19 cellular contexts compared by ENCODE assay signal in genomic region chr20:51034461-51034860, GRCh38. TPM values are rescaled to one million over a fixed set of nuclear protein-coding genes. Genes with fewer than 3 reads are reported as not detected.
DNase-seq lines count a peak whose midpoint lies in the region; ATAC-seq, FAIRE-seq and TF ChIP-seq lines count a peak whose summit lies in the region.
"Had no signal": no experiment of that assay in that cellular context is flagged by ENCODE, and none has a peak within 500 bp of the region (broad histone marks: within the 10 kb centered on the region; RNA-seq: fewer than 3 reads in every experiment).

No MANE protein-coding gene starts in this region.

- TF ChIP-seq POLR2A in A549 (IDR thresholded peaks at IDR 0.05; ENCODE audit: low read length) = no peak

- peaks cover 26% of the 10 kb centered on the region for H3K4me1 ChIP-seq in A549
- peaks cover 18% of the 10 kb centered on the region for H3K4me1 ChIP-seq in SJCRH30
- H3K4me1 ChIP-seq: heart left ventricle had no signal

- CTCF ChIA-PET in A549 (lab: Yijun Ruan, JAX) = interaction anchor here (0.7 to 3.7 kb wide), 10 partner anchors 8 to 273 kb away, joined by 3 to 15 read pairs (median 3); partner anchors contain the start of gene ADNP

- H3K4me3 ChIP-seq in A549 (no peak overlapping the region), SJCRH30 (no peak overlapping the region), fibroblast of the aortic adventitia (ENCODE audit: low read depth, low read length) (no peak overlapping the region)
- H3K4me3 ChIP-seq: dorsolateral prefrontal cortex, heart left ventricle had no signal

- peak overlapping the region; percentile 45; the same call in 1 of the 3 replicates for H3K4me2 ChIP-seq in A549

- no peak for TF ChIP-seq EP300 in A549 (IDR thresholded peaks at IDR 0.05)

- TF ChIP-seq CTCF in A549 (IDR thresholded peaks at IDR 0.05) (no peak), fibroblast of the aortic adventitia (IDR thresholded peaks at IDR 0.05; ENCODE audit: insufficient read depth, low read length) (no peak)

- no peak for FAIRE-seq in A549 (lab: Jason Lieb, UNC)
- FAIRE-seq: bronchial epithelial cell, G401.6, GM12892 had no signal

- POLR2A ChIA-PET in A549 (lab: Yijun Ruan, JAX) = no interaction called here

- WGBS in A549 (ENCODE audit: missing lambda C conversion rate) = 89% methylated on average over 2 of the region's 2 CpGs

- H3K9me3 ChIP-seq in A549 = peaks cover 6% of the 10 kb centered on the region; the same call in 2 of the 3 replicates
- no peaks in the 10 kb centered on the region for H3K9me3 ChIP-seq in SJCRH30 (replicated peaks)
- H3K9me3 ChIP-seq: heart left ventricle had no signal

- H3K36me3 ChIP-seq in SJCRH30 = no peaks in the 10 kb centered on the region
- H3K36me3 ChIP-seq: heart left ventricle had no signal

- DNase-seq in A549 (ENCODE audit: low read depth in 1 of 2, low spot score in 1 of 2) (no peak), EL (peak; percentile 11), SJCRH30 (peak in 1 of 2 experiments; percentile 31), fibroblast of the aortic adventitia (ENCODE audit: low read depth) (peak; percentile 20), GF-D8 (lab: John Stamatoyannopoulos, UW) (no peak), NCI-H1417 (lab: John Stamatoyannopoulos, UW) (no peak), GM19238 (ENCODE audit: insufficient read length, low spot score) (no peak)
- DNase-seq in stimulated activated CD4-positive, alpha-beta T cell treated with anti-CD3 and anti-CD28 coated beads, Interleukin-4, amount 100 ng/mL, for 4 hours = no peak
- DNase-seq: activated CD8-positive, alpha-beta T cell treated with anti-CD3 and anti-CD28 coated beads, Interleukin-2, amount 10 ng/mL, durations not matched to agents 7 days and 5 days; activated T-cell treated with anti-CD3 and anti-CD28 coated beads, Interleukin-2, amount 50 U/mL, for 48 hours; NCI-H1092; NCI-H2107; retina; T-cell had no signal

- no peak for TF ChIP-seq RAD21 in A549 (conservative IDR thresholded peaks at IDR 0.05 in 1 of 2, IDR thresholded peaks at IDR 0.05 in 1 of 2)

- no peaks in the 10 kb centered on the region for H3K27me3 ChIP-seq in SJCRH30

- ATAC-seq in A549 = no peak
- ATAC-seq: activated CD8-positive, alpha-beta T cell treated with anti-CD3 and anti-CD28 coated beads, Interleukin-2, amount 10 ng/mL, durations not matched to agents 7 days and 5 days; T-cell had no signal

- H3K27ac ChIP-seq in A549 = peak overlapping the region; percentile 87 to 91
- peak overlapping the region; percentile 43 for H3K27ac ChIP-seq in SJCRH30
- H3K27ac ChIP-seq: heart left ventricle had no signal

TF ChIP-seq in A549, 52 proteins besides CTCF, POLR2A, EP300 and RAD21:
- no peak for TF ChIP-seq CHD2 (IDR thresholded peaks at IDR 0.05; ENCODE audit: low read length, partially characterized antibody)
- TF ChIP-seq MAX (IDR thresholded peaks at IDR 0.05) = no peak
- TF ChIP-seq HOXB13 (CRISPR knock-in tag; IDR thresholded peaks at IDR 0.05; ENCODE audit: low read depth) = no peak
- TF ChIP-seq EHF (CRISPR knock-in tag; IDR thresholded peaks at IDR 0.05) = no peak
- no peak for TF ChIP-seq CBX2 (IDR thresholded peaks at IDR 0.05; ENCODE audit: borderline replicate concordance, low read depth)
- TF ChIP-seq SMC3 (IDR thresholded peaks at IDR 0.05) = no peak
- no peak for TF ChIP-seq CEBPB (IDR thresholded peaks at IDR 0.05)
- TF ChIP-seq RNF2 (IDR thresholded peaks at IDR 0.05; ENCODE audit: borderline replicate concordance, low read depth) = no peak
- no peak for TF ChIP-seq HDAC2 (IDR thresholded peaks at IDR 0.05)
- TF ChIP-seq SREBF2 (IDR thresholded peaks at IDR 0.05) = no peak
- no peak for TF ChIP-seq REST (IDR thresholded peaks at IDR 0.05)
- TF ChIP-seq KDM5A (IDR thresholded peaks at IDR 0.05) = no peak
- no peak for TF ChIP-seq HES2 (IDR thresholded peaks at IDR 0.05)
- no peak for TF ChIP-seq FOSB (CRISPR knock-in tag; IDR thresholded peaks at IDR 0.05)
- no peak for TF ChIP-seq JUNB (IDR thresholded peaks at IDR 0.05)

RNA-seq across cellular contexts. Expression of gene KCNG1, which starts 11.6 kb away (rescaled TPM):
- polyA plus RNA-seq in A549 (2011; rRNA removed) = 8.5 and 9.7 TPM in 2 replicates
- polyA plus RNA-seq in A549 (2012; cell fraction: cytosol; rRNA removed) = 14.5 and 22.3 TPM in 2 replicates
- polyA plus RNA-seq in A549 (2012; cell fraction: nucleus; rRNA removed) = 17.9 and 22.5 TPM in 2 replicates
- 11.3 to 13.7 TPM (median 12.3 TPM) in 3 replicates for polyA plus RNA-seq in A549 (2017; fragmentation: RNase III; extraction: RNeasy Plus Mini Kit Qiagen cat#74134 plus additional on column Dnase treatment)
- 8.7 and 9.9 TPM in 2 replicates for polyA minus RNA-seq in A549 (2011; rRNA and poly(A)+ RNA removed)
- 7.4 and 9.3 TPM in 2 replicates for total RNA-seq in SJCRH30 (2014; rRNA removed; shearing (Covaris generic))
- total RNA-seq in fibroblast of the aortic adventitia (ENCODE audit: low replicate concordance) = 3.0 and 13.3 TPM in 2 replicates
- total RNA-seq: activated CD8-positive, alpha-beta T cell treated with anti-CD3 and anti-CD28 coated beads, Interleukin-2, amount 10 ng/mL, durations not matched to agents 7 days and 5 days had no signal

Comparison
In these comparisons a context has a peak if more than half of its experiments do, and no peak if none do; other contexts are left out.
1. DNase-seq: peak in EL (single experiment) and fibroblast of the aortic adventitia (single experiment); none in A549 (0 of 2), GF-D8 (single experiment), NCI-H1417 (0 of 3), GM19238 (single experiment) and stimulated activated CD4-positive, alpha-beta T cell treated with anti-CD3 and anti-CD28 coated beads, Interleukin-4, amount 100 ng/mL, for 4 hours (0 of 2).